In genomic region chr13:37942929-37943328, GRCh38 we compare ENCODE assay signal across 19 cellular contexts.
DNase-seq lines count a peak whose midpoint lies in the region; ATAC-seq and TF ChIP-seq lines count a peak whose summit lies in the region.
"Had no signal": no experiment of that assay in that cellular context is flagged by ENCODE, and none has a peak within 500 bp of the region (broad histone marks: within the 10 kb centered on the region; RNA-seq: fewer than 3 reads in every experiment).

No MANE protein-coding gene starts in this region.

- H3K9me3 ChIP-seq in ectodermal cell (ENCODE audit: control insufficient read depth, low read length), result no peaks in the 10 kb centered on the region
- H3K9me3 ChIP-seq in neural progenitor cell (ENCODE audit: low read depth), result no peaks in the 10 kb centered on the region
- H3K9me3 ChIP-seq: A549 had no signal

- H3K27me3 ChIP-seq in GM23338 (ENCODE audit: insufficient read depth) (no peaks in the 10 kb centered on the region), ectodermal cell (ENCODE audit: control insufficient read depth, insufficient read depth, low read length, poor library complexity, severe bottlenecking) (no peaks in the 10 kb centered on the region), neural progenitor cell (no peaks in the 10 kb centered on the region)

- H3K79me2 ChIP-seq in GM23338 (replicated peaks; ENCODE audit: insufficient read depth) (no peaks in the 10 kb centered on the region), neural progenitor cell (ENCODE audit: low read depth) (no peaks in the 10 kb centered on the region)

- POLR2A ChIA-PET in activated CD4-positive, alpha-beta T cell treated with anti-CD3 and anti-CD28 coated beads for 36 hours (lab: Charles Lee), result no interaction called here

- no peaks in the 10 kb centered on the region for H3K9me3 Mint-ChIP-seq in GM23338
- H3K9me3 Mint-ChIP-seq in neural progenitor cell, result no peaks in the 10 kb centered on the region
- H3K9me3 Mint-ChIP-seq in activated CD4-positive, alpha-beta T cell treated with anti-CD3 and anti-CD28 coated beads for 36 hours (ENCODE audit: low read depth), result peaks cover 3% of the 10 kb centered on the region
- H3K9me3 Mint-ChIP-seq: H9 had no signal

- H3K9me2 ChIP-seq in GM23338 (ENCODE audit: insufficient read depth), result no peaks in the 10 kb centered on the region

- H3K4me1 ChIP-seq in GM23338 (ENCODE audit: insufficient read depth), result no peaks in the 10 kb centered on the region
- peaks cover 11% of the 10 kb centered on the region for H3K4me1 ChIP-seq in ectodermal cell (ENCODE audit: control insufficient read depth, insufficient read depth, low read length)
- peaks cover 45% of the 10 kb centered on the region for H3K4me1 ChIP-seq in neural progenitor cell
- H3K4me1 ChIP-seq: A549 had no signal

- H3K4me2 ChIP-seq in GM23338 (no peak overlapping the region), neural progenitor cell (peak overlapping the region; percentile 62)
- H3K4me2 ChIP-seq: A549 had no signal

- DNase-seq in GM23338 (ENCODE audit: low spot score) (no peak), neural progenitor cell (ENCODE audit: low spot score) (peak; percentile 74), AG20443 (ENCODE audit: low spot score) (no peak)
- DNase-seq in activated CD4-positive, alpha-beta T cell treated with anti-CD3 and anti-CD28 coated beads for 36 hours, result no peak
- DNase-seq: 8988T; ACHN; C1 segment of cervical spinal cord; Calu3; CD4-positive, alpha-beta memory T cell; COR-L47; DMS79; EL; GDM1; H9 had no signal

- intact Hi-C loops in activated CD4-positive, alpha-beta T cell treated with anti-CD3 and anti-CD28 coated beads for 36 hours (cut with DNase I, micrococcal nuclease), result no loop called here

- H3K4me1 Mint-ChIP-seq in GM23338, result no peaks in the 10 kb centered on the region; the same call in 2 of the 3 replicates
- H3K4me1 Mint-ChIP-seq in neural progenitor cell, result peaks cover 14% of the 10 kb centered on the region
- H3K4me1 Mint-ChIP-seq in activated CD4-positive, alpha-beta T cell treated with anti-CD3 and anti-CD28 coated beads for 36 hours, result no peaks in the 10 kb centered on the region
- H3K4me1 Mint-ChIP-seq: CD4-positive, alpha-beta memory T cell had no signal

- H3F3A ChIP-seq in GM23338 (replicated peaks; ENCODE audit: low read depth) (no peaks in the 10 kb centered on the region), neural progenitor cell (ENCODE audit: low read depth) (peaks cover 36% of the 10 kb centered on the region)

- CTCF ChIA-PET in activated CD4-positive, alpha-beta T cell treated with anti-CD3 and anti-CD28 coated beads for 36 hours (lab: Charles Lee), result no interaction called here

- H3K4me3 ChIP-seq in GM23338, result no peak overlapping the region
- no peak overlapping the region for H3K4me3 ChIP-seq in ectodermal cell (ENCODE audit: insufficient read depth, low read depth, low read length)
- no peak overlapping the region for H3K4me3 ChIP-seq in neural progenitor cell
- H3K4me3 ChIP-seq: A549, GM12878 had no signal

- H3K27ac Mint-ChIP-seq in GM23338 (no peak overlapping the region), neural progenitor cell (peak overlapping the region; percentile 73)
- no peak overlapping the region for H3K27ac Mint-ChIP-seq in activated CD4-positive, alpha-beta T cell treated with anti-CD3 and anti-CD28 coated beads for 36 hours
- H3K27ac Mint-ChIP-seq: CD4-positive, alpha-beta memory T cell; H9 had no signal

- H3K27me3 Mint-ChIP-seq in GM23338 (ENCODE audit: insufficient read depth, low read depth, poor library complexity) (peaks cover 2% of the 10 kb centered on the region), neural progenitor cell (ENCODE audit: insufficient read depth, low read depth) (no peaks in the 10 kb centered on the region)
- no peaks in the 10 kb centered on the region for H3K27me3 Mint-ChIP-seq in activated CD4-positive, alpha-beta T cell treated with anti-CD3 and anti-CD28 coated beads for 36 hours
- H3K27me3 Mint-ChIP-seq: CD4-positive, alpha-beta memory T cell had no signal

- H3K36me3 Mint-ChIP-seq in GM23338 (ENCODE audit: low read depth), result no peaks in the 10 kb centered on the region
- no peaks in the 10 kb centered on the region for H3K36me3 Mint-ChIP-seq in neural progenitor cell
- no peaks in the 10 kb centered on the region for H3K36me3 Mint-ChIP-seq in activated CD4-positive, alpha-beta T cell treated with anti-CD3 and anti-CD28 coated beads for 36 hours (ENCODE audit: low read depth)
- H3K36me3 Mint-ChIP-seq: CD4-positive, alpha-beta memory T cell had no signal

- H3K9ac ChIP-seq in neural progenitor cell, result no peak overlapping the region

- H3K27ac ChIP-seq in GM23338 (ENCODE audit: low read depth) (no peak overlapping the region), ectodermal cell (ENCODE audit: insufficient read depth, low read depth, low read length, poor library complexity, severe bottlenecking) (peak overlapping the region; percentile 19), neural progenitor cell (peak overlapping the region; percentile 68)
- H3K27ac ChIP-seq: A549 had no signal

- H3K36me3 ChIP-seq in GM23338 (ENCODE audit: insufficient read depth) (no peaks in the 10 kb centered on the region), ectodermal cell (ENCODE audit: control insufficient read depth, insufficient read depth, low read length) (no peaks in the 10 kb centered on the region), neural progenitor cell (no peaks in the 10 kb centered on the region)

- ATAC-seq in GM23338, result peak; percentile 62
- ATAC-seq in HG03439 (IDR thresholded peaks at IDR 0.05; ENCODE audit: unreplicated experiment), result no peak
- ATAC-seq in activated CD4-positive, alpha-beta T cell treated with anti-CD3 and anti-CD28 coated beads for 36 hours, result no peak
- ATAC-seq: A549, GM12878, HCT116 had no signal

- TF ChIP-seq CTCF in GM23338 (conservative IDR thresholded peaks at IDR 0.05; ENCODE audit: low read depth in 2 of 2), result no peak
- no peak for TF ChIP-seq CTCF in neural progenitor cell (IDR thresholded peaks at IDR 0.05)

- no peak overlapping the region for H3K4me3 Mint-ChIP-seq in GM23338
- no peak overlapping the region for H3K4me3 Mint-ChIP-seq in neural progenitor cell
- no peak overlapping the region for H3K4me3 Mint-ChIP-seq in activated CD4-positive, alpha-beta T cell treated with anti-CD3 and anti-CD28 coated beads for 36 hours
- H3K4me3 Mint-ChIP-seq: CD4-positive, alpha-beta memory T cell; H9 had no signal

- H4K20me1 ChIP-seq in GM23338 (replicated peaks; ENCODE audit: insufficient read depth) (no peaks in the 10 kb centered on the region), neural progenitor cell (ENCODE audit: low read depth) (no peaks in the 10 kb centered on the region)

- H2AFZ ChIP-seq in GM23338, result peak overlapping the region; percentile 35; the same call in 1 of the 2 replicates
- H2AFZ ChIP-seq in neural progenitor cell (replicated peaks), result no peak overlapping the region

TF ChIP-seq in GM23338, 12 proteins besides CTCF, POLR2A, EP300 and RAD21 (continues in another document):
- TF ChIP-seq POLR2AphosphoS5 (IDR thresholded peaks at IDR 0.05; ENCODE audit: low read depth) (no peak), CREB1 (CRISPR knock-in tag; IDR thresholded peaks at IDR 0.05; ENCODE audit: low read depth) (no peak), ZNF114 (CRISPR knock-in tag; IDR thresholded peaks at IDR 0.05) (no peak)
